Comparison of ENCODE assay signal across 8 cellular contexts in genomic region chr22:38181453-38182200, GRCh38.
A peak's percentile ranks its signal among the peaks of the same experiment; 100 is the strongest.
DNase-seq lines count a peak whose midpoint lies in the region; ATAC-seq lines count a peak whose summit lies in the region.

PLA2G6 (minus strand) TSS chr22:38181830; CDS start chr22:38169426, 12,404 bp downstream.

- peak within 1 kb of the TSS; percentile 92 for H3K27ac Mint-ChIP-seq in central memory CD8-positive, alpha-beta T cell (ENCODE audit: low read depth)

- no peaks in the 10 kb centered on the region for H3K27me3 Mint-ChIP-seq in central memory CD8-positive, alpha-beta T cell

- H3K36me3 Mint-ChIP-seq in central memory CD8-positive, alpha-beta T cell (ENCODE audit: insufficient read depth) = peaks cover 12% of the 10 kb centered on the region

- H3K4me1 Mint-ChIP-seq in central memory CD8-positive, alpha-beta T cell = peaks cover 39% of the 10 kb centered on the region

- H3K9me3 Mint-ChIP-seq in central memory CD8-positive, alpha-beta T cell = no peaks in the 10 kb centered on the region

- peak within 1 kb of the TSS; percentile 90 for H3K4me3 Mint-ChIP-seq in central memory CD8-positive, alpha-beta T cell

- DNase-seq in AG08396 (ENCODE audit: low spot score) = peak; percentile 94
- peak; percentile 96 to 99 for DNase-seq in NCI-H446 (lab: John Stamatoyannopoulos, UW)
- DNase-seq in activated CD4-positive, CD25-positive, alpha-beta regulatory T cell treated with anti-CD3 and anti-CD28 coated beads, Interleukin-2, amount 50 U/mL, for 16 hours (ENCODE audit: low read depth, low spot score) = peak; percentile 93
- peak; percentile 94 to 95 for DNase-seq in central memory CD8-positive, alpha-beta T cell (ENCODE audit: low spot score in 2 of 2)
- peak; percentile 99 for DNase-seq in iris pigment epithelial cell (ENCODE audit: low read depth)
- peak; percentile 94 for DNase-seq in stimulated activated CD4-positive, alpha-beta T cell treated with anti-CD3 and anti-CD28 coated beads, Interleukin-12 subunit alpha, Interleukin-12 subunit beta, amount 100 ng/mL, for 4 hours

- ATAC-seq in GM19023 (IDR thresholded peaks at IDR 0.05; ENCODE audit: unreplicated experiment) = peak; percentile 85
- peak; percentile 87 for ATAC-seq in HG03342 (IDR thresholded peaks at IDR 0.05; ENCODE audit: unreplicated experiment)
- peak; percentile 81 for ATAC-seq in central memory CD8-positive, alpha-beta T cell (replicated peaks; ENCODE audit: extremely low read depth, poor library complexity, severe bottlenecking)

Comparison
In these comparisons a context has a peak if more than half of its experiments do, and no peak if none do; other contexts are left out.
1. Peak in every context shown above with its lines: DNase-seq and ATAC-seq.